ENCODE assay signal across 8 cellular contexts in the genomic region with DNA sequence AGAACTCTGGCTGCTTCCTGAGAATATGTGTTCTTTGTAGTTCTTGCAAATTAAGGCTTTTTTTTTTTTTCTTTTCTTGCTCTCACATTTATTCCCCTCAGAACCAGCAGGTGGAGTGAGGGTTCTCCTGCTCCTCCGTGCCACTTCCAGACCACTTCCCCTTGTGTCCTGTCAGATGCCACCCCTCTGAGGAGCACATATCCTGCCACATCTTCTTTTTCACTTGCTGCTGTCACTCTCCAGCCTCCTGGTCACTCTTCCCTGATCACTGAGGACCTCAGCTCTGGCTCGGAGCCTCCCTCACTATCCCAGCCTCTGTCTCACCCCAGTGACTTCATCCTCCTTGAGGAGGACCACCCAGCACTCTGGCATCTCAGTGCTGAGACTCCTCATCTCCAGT.
DNase-seq lines count a peak whose midpoint lies in the region; ATAC-seq and TF ChIP-seq lines count a peak whose summit lies in the region.

No MANE protein-coding gene starts in this region.

- WGBS in gastroesophageal sphincter (ENCODE audit: low coverage in 1 of 2), 2 donors: 39 to 50% methylated on average over 2 of the region's 2 CpGs

- CTCF ChIA-PET in Panc1 (lab: Charles Lee): interaction anchor here (0.7 kb wide), 1 partner anchor 514 kb away, joined by 5 read pairs; no protein-coding TSS in a partner anchor

- H3K4me1 ChIP-seq in Panc1 (ENCODE audit: control insufficient read depth, insufficient read depth, low read length) (0 out of 2 replicates have a peak, but pooled peaks cover 4% of the 10 kb centered on the region), foreskin keratinocyte (peaks cover 16% of the 10 kb centered on the region), gastroesophageal sphincter (no peaks in the 10 kb centered on the region)

- no peak overlapping the region for H3K4me3 ChIP-seq in Panc1 (ENCODE audit: low read depth in 2 of 2, low read length in 2 of 2)
- no peak overlapping the region for H3K4me3 ChIP-seq in gastroesophageal sphincter

- no peak for TF ChIP-seq EP300 in gastroesophageal sphincter (IDR thresholded peaks at IDR 0.05)

- H3K9me3 ChIP-seq in Panc1 (ENCODE audit: control insufficient read depth, insufficient read depth, low read depth, low read length) (no peaks in the 10 kb centered on the region), gastroesophageal sphincter (peaks cover 0 to 7% (median 0%) of the 10 kb centered on the region in 3 donors)

- H3K36me3 ChIP-seq in Panc1 (ENCODE audit: control insufficient read depth, insufficient read depth, low read length) (no peaks in the 10 kb centered on the region), gastroesophageal sphincter (no peaks in the 10 kb centered on the region)

- intact Hi-C loops in Panc1 (cut with micrococcal nuclease; ENCODE audit: unreplicated experiment): no loop called here

- DNase-seq in AG09319 (ENCODE audit: extremely low read depth, low read depth): peak; percentile 2
- DNase-seq in GM20000 (ENCODE audit: low spot score): peak; percentile 27
- no peak for DNase-seq in Panc1 (ENCODE audit: low read depth, low spot score)
- peak in 1 of 2 donors; percentile 1 for DNase-seq in foreskin keratinocyte
- DNase-seq in NCI-H1105 (lab: John Stamatoyannopoulos, UW): no peak
- no peak for DNase-seq in ureter (ENCODE audit: low spot score)

- H3K27ac ChIP-seq in Panc1 (ENCODE audit: low read length): no peak overlapping the region
- no peak overlapping the region for H3K27ac ChIP-seq in foreskin keratinocyte
- no peak overlapping the region for H3K27ac ChIP-seq in gastroesophageal sphincter

- no TSS peak for BruUV-seq in Panc1 (replicated peaks; lab: Mats Ljungman, UMichigan)

- in situ Hi-C loops in Panc1 (cut with HindIII; ENCODE audit: low pct_unique_long_range_greater_than_20kb, low sequenced_read_pairs): no loop called here

- peak; percentile 60; the same call in 1 of the 2 replicates for ATAC-seq in Panc1
- ATAC-seq in foreskin keratinocyte: no peak
- ATAC-seq in gastroesophageal sphincter: no peak
- ATAC-seq in GM19328 (IDR thresholded peaks at IDR 0.05; ENCODE audit: unreplicated experiment): no peak

- POLR2A ChIA-PET in Panc1 (lab: Charles Lee): no interaction called here

- H3K27me3 ChIP-seq in Panc1 (ENCODE audit: control insufficient read depth, insufficient read depth, low read length) (no peaks in the 10 kb centered on the region), foreskin keratinocyte (peaks cover 2% of the 10 kb centered on the region), gastroesophageal sphincter (no peaks in the 10 kb centered on the region)

- peak; percentile 52 for TF ChIP-seq CTCF in AG09319 (IDR thresholded peaks at IDR 0.05; ENCODE audit: low read depth, low read length)
- peak; percentile 34 for TF ChIP-seq CTCF in GM20000 (IDR thresholded peaks at IDR 0.05; ENCODE audit: extremely low read depth, missing control alignments)
- TF ChIP-seq CTCF in Panc1 (IDR thresholded peaks at IDR 0.05): peak; percentile 67
- TF ChIP-seq CTCF in foreskin keratinocyte (conservative IDR thresholded peaks at IDR 0.05): peak; percentile 52
- peak in 1 of 4 experiments; percentile 25 for TF ChIP-seq CTCF in gastroesophageal sphincter (IDR thresholded peaks at IDR 0.05)

- no peak for TF ChIP-seq POLR2A in gastroesophageal sphincter (IDR thresholded peaks at IDR 0.05)

Comparison
In these comparisons a context has a peak if more than half of its experiments do, and no peak if none do; other contexts are left out.
1. DNase-seq: peak in AG09319 (single experiment) and GM20000 (single experiment); none in Panc1 (single experiment), NCI-H1105 (single experiment) and ureter (single experiment).